1 cellular context compared by ENCODE assay signal in genomic region chr3:36362973-36363372, GRCh38.
TF ChIP-seq lines count a peak whose summit lies in the region.

No MANE protein-coding gene starts in this region.

TF ChIP-seq in HEK293, 187 proteins besides CTCF, POLR2A, EP300 and RAD21 (continued from another document):
- TF ChIP-seq ZNF280C (tag by site-specific recombination; IDR thresholded peaks at IDR 0.05): no peak
- peak; percentile 58 for TF ChIP-seq ZNF398 (tag by site-specific recombination; IDR thresholded peaks at IDR 0.05)
- peak; percentile 20; the same call in 1 of the 2 replicates for TF ChIP-seq PRDM6 (tag by site-specific recombination; IDR thresholded peaks at IDR 0.05)
- no peak for TF ChIP-seq ZNF707 (tag by site-specific recombination; IDR thresholded peaks at IDR 0.05)
- no peak for TF ChIP-seq ZNF239 (tag by site-specific recombination; IDR thresholded peaks at IDR 0.05)
- 0 out of 2 replicates have a peak, but pooled peaks have one; percentile 13 for TF ChIP-seq OSR2 (tag by site-specific recombination; IDR thresholded peaks at IDR 0.05)
- peak; percentile 35; the same call in 1 of the 2 replicates for TF ChIP-seq IKZF3 (tag by site-specific recombination; IDR thresholded peaks at IDR 0.05)
- no peak for TF ChIP-seq ZNF555 (tag by site-specific recombination; conservative IDR thresholded peaks at IDR 0.05)
- no peak for TF ChIP-seq KLF16 (tag by site-specific recombination; IDR thresholded peaks at IDR 0.05)
- TF ChIP-seq ZNF366 (tag by site-specific recombination; conservative IDR thresholded peaks at IDR 0.05): peak; percentile 38; the same call in 1 of the 2 replicates
- no peak for TF ChIP-seq ZNF350 (tag by site-specific recombination; IDR thresholded peaks at IDR 0.05)
- no peak for TF ChIP-seq MZF1 (tag by site-specific recombination; IDR thresholded peaks at IDR 0.05; ENCODE audit: borderline replicate concordance)
- no peak for TF ChIP-seq ZNF596 (tag by site-specific recombination; IDR thresholded peaks at IDR 0.05)
- TF ChIP-seq ZNF585B (tag by site-specific recombination; IDR thresholded peaks at IDR 0.05): no peak
- TF ChIP-seq HOXC10 (CRISPR knock-in tag; IDR thresholded peaks at IDR 0.05): no peak
- no peak for TF ChIP-seq ZNF677 (tag by site-specific recombination; IDR thresholded peaks at IDR 0.05)
- no peak for TF ChIP-seq ZNF791 (tag by site-specific recombination; IDR thresholded peaks at IDR 0.05)
- TF ChIP-seq ZNF114 (tag by site-specific recombination; IDR thresholded peaks at IDR 0.05): no peak
